2 cellular contexts compared by ENCODE assay signal in the genomic region with DNA sequence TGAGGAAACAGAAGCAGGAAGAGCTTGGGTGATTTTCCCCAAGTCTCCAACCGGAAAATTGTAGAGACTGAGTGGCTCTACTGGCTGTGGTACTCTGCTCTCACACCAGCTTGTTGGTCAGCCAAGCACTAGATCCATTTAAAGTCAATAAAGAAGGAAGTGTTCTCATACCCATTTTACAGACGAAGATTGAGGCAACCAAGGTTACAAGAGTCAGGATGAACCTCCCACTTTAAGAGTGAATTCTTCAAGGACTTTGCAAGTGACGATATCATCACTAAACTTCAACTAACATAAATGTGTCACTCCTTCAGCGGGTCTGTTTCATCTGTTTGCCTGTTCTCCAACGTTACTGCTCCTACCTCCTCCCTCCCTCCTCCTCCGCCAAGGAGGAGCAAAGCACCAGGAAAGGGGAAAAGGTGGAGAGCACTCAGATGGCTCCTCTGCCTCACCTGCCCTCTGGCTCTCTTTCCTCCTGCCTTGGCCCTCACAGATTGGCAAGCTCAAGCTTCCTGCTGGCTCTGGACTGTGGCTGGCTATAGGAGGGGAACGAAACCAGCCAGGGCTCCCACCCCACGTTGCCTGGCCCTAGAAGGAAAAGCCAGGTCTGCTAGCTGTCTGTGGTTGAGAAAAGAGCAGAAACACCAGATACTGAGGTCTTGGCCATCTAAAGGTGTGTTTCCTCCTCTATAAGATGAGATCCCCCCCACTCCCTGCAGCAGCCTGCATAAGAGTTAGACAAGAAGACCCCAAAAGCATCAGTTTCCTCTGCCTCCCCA.
A peak's percentile ranks its signal among the peaks of the same experiment; 100 is the strongest.
TF ChIP-seq lines count a peak whose summit lies in the region.

No MANE protein-coding gene starts in this region.

TF ChIP-seq in HepG2, 621 proteins besides CTCF, POLR2A, EP300 and RAD21:
- TF ChIP-seq ZMYM3 (CRISPR knock-in tag; IDR thresholded peaks at IDR 0.05) (peak; percentile 26; the same call in 1 of the 2 replicates), ZNF629 (CRISPR knock-in tag; conservative IDR thresholded peaks at IDR 0.05) (peak; percentile 86), ZNF878 (CRISPR knock-in tag; IDR thresholded peaks at IDR 0.05) (no peak)
TF ChIP-seq in HepG2: peak in this region for 2.

TF ChIP-seq in IMR-90, 13 proteins besides CTCF, POLR2A, EP300 and RAD21:
- TF ChIP-seq NFE2L2 (IDR thresholded peaks at IDR 0.05; ENCODE audit: low read depth, low read length) (no peak), CHD1 (IDR thresholded peaks at IDR 0.05; ENCODE audit: low read depth, low read length) (no peak), MAZ (IDR thresholded peaks at IDR 0.05; ENCODE audit: borderline replicate concordance, low read depth, low read length) (no peak), CEBPB (IDR thresholded peaks at IDR 0.05; ENCODE audit: low read depth, low read length) (no peak), FOS (IDR thresholded peaks at IDR 0.05; ENCODE audit: low read depth, low read length) (no peak), RCOR1 (IDR thresholded peaks at IDR 0.05; ENCODE audit: insufficient replicate concordance, low read length) (no peak), RFX5 (IDR thresholded peaks at IDR 0.05; ENCODE audit: low read depth, low read length) (no peak), BHLHE40 (IDR thresholded peaks at IDR 0.05; ENCODE audit: low read depth, low read length) (no peak), MXI1 (IDR thresholded peaks at IDR 0.05; ENCODE audit: borderline replicate concordance, low read depth, low read length) (no peak), SMC3 (IDR thresholded peaks at IDR 0.05; ENCODE audit: low read depth, low read length) (no peak), MAFK (IDR thresholded peaks at IDR 0.05; ENCODE audit: low read depth, low read length) (no peak)
- TF ChIP-seq, protein P1, sequence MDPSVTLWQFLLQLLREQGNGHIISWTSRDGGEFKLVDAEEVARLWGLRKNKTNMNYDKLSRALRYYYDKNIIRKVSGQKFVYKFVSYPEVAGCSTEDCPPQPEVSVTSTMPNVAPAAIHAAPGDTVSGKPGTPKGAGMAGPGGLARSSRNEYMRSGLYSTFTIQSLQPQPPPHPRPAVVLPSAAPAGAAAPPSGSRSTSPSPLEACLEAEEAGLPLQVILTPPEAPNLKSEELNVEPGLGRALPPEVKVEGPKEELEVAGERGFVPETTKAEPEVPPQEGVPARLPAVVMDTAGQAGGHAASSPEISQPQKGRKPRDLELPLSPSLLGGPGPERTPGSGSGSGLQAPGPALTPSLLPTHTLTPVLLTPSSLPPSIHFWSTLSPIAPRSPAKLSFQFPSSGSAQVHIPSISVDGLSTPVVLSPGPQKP (IDR thresholded peaks at IDR 0.05; ENCODE audit: borderline replicate concordance, low read depth, low read length), result no peak
- TF ChIP-seq, protein P2, sequence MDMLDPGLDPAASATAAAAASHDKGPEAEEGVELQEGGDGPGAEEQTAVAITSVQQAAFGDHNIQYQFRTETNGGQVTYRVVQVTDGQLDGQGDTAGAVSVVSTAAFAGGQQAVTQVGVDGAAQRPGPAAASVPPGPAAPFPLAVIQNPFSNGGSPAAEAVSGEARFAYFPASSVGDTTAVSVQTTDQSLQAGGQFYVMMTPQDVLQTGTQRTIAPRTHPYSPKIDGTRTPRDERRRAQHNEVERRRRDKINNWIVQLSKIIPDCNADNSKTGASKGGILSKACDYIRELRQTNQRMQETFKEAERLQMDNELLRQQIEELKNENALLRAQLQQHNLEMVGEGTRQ (IDR thresholded peaks at IDR 0.05; ENCODE audit: low read depth, low read length), result no peak
